In genomic region chr7:123612024-123612423, GRCh38 we compare ENCODE assay signal across 2 cellular contexts.
TF ChIP-seq lines count a peak whose summit lies in the region.

No MANE protein-coding gene starts in this region.

TF ChIP-seq in K562, 482 proteins besides CTCF, POLR2A, EP300 and RAD21 (continues in another document):
- TF ChIP-seq SPI1 (IDR thresholded peaks at IDR 0.05; ENCODE audit: borderline replicate concordance, low read depth, low read length) (no peak), RCOR1 (IDR thresholded peaks at IDR 0.05; ENCODE audit: borderline replicate concordance in 1 of 2, low read depth in 2 of 2, low read length in 2 of 2) (peak in 1 of 2 experiments; percentile 54; a peak in 1 of 4 replicates), STAT6 (CRISPR knock-in tag; IDR thresholded peaks at IDR 0.05) (no peak), POLR3G (IDR thresholded peaks at IDR 0.05; ENCODE audit: extremely low read depth, insufficient read length, insufficient replicate concordance) (no peak), YBX1 (IDR thresholded peaks at IDR 0.05) (no peak), HMBOX1 (IDR thresholded peaks at IDR 0.05) (peak; percentile 90), EP400 (IDR thresholded peaks at IDR 0.05) (no peak), ETV1 (tag; conservative IDR thresholded peaks at IDR 0.05; ENCODE audit: low read depth) (0 out of 2 replicates have a peak, but pooled peaks have one; percentile 25), PREB (CRISPR knock-in tag; IDR thresholded peaks at IDR 0.05) (no peak), ZNF444 (CRISPR knock-in tag; IDR thresholded peaks at IDR 0.05) (no peak), SNAPC5 (CRISPR knock-in tag; IDR thresholded peaks at IDR 0.05) (no peak), MAFK (IDR thresholded peaks at IDR 0.05; ENCODE audit: low read length) (peak; percentile 14; the same call in 1 of the 2 replicates), ZEB2 (IDR thresholded peaks at IDR 0.05) (no peak), TRIM28 (IDR thresholded peaks at IDR 0.05) (no peak), ZC3H8 (IDR thresholded peaks at IDR 0.05) (no peak), ZNF184 (CRISPR knock-in tag; IDR thresholded peaks at IDR 0.05) (no peak), PBX2 (CRISPR knock-in tag; IDR thresholded peaks at IDR 0.05; ENCODE audit: low read depth) (no peak), PBX2 (tag; conservative IDR thresholded peaks at IDR 0.05; ENCODE audit: low read depth) (0 out of 2 replicates have a peak, but pooled peaks have one; percentile 11), EZH2 (IDR thresholded peaks at IDR 0.05; ENCODE audit: borderline replicate concordance, low read depth, low read length) (no peak), EHMT2 (IDR thresholded peaks at IDR 0.05) (no peak), KLF1 (tag; IDR thresholded peaks at IDR 0.05) (no peak), PTRF (tag; IDR thresholded peaks at IDR 0.05) (no peak), ELF2 (CRISPR knock-in tag; IDR thresholded peaks at IDR 0.05) (0 out of 2 replicates have a peak, but pooled peaks have one; percentile 26), PCBP2 (IDR thresholded peaks at IDR 0.05; ENCODE audit: low read depth, low read length, poor library complexity, severe bottlenecking) (no peak)

TF ChIP-seq in WTC11, 78 proteins besides CTCF, POLR2A, EP300 and RAD21:
- TF ChIP-seq NR1H2 (CRISPR knock-in tag; IDR thresholded peaks at IDR 0.05) (no peak), ZNF532 (CRISPR knock-in tag; IDR thresholded peaks at IDR 0.05; ENCODE audit: borderline replicate concordance) (no peak), MXD4 (CRISPR knock-in tag; IDR thresholded peaks at IDR 0.05; ENCODE audit: borderline replicate concordance) (no peak), MYBL2 (CRISPR knock-in tag; IDR thresholded peaks at IDR 0.05) (no peak), TEAD1 (CRISPR knock-in tag; IDR thresholded peaks at IDR 0.05) (no peak), PREB (CRISPR knock-in tag; IDR thresholded peaks at IDR 0.05; ENCODE audit: borderline replicate concordance) (no peak), ZNF317 (CRISPR knock-in tag; IDR thresholded peaks at IDR 0.05; ENCODE audit: borderline replicate concordance, low read depth) (no peak), NR3C1 (CRISPR knock-in tag; conservative IDR thresholded peaks at IDR 0.05; ENCODE audit: low read depth) (no peak), GABPB1 (CRISPR knock-in tag; IDR thresholded peaks at IDR 0.05) (no peak), KAT7 (CRISPR knock-in tag; IDR thresholded peaks at IDR 0.05; ENCODE audit: borderline replicate concordance) (no peak), NFYB (CRISPR knock-in tag; conservative IDR thresholded peaks at IDR 0.05; ENCODE audit: low read depth) (no peak), EMX1 (CRISPR knock-in tag; IDR thresholded peaks at IDR 0.05) (no peak), CBFB (CRISPR knock-in tag; IDR thresholded peaks at IDR 0.05; ENCODE audit: low read depth) (no peak), ZNF232 (CRISPR knock-in tag; IDR thresholded peaks at IDR 0.05) (no peak), GRHL2 (CRISPR knock-in tag; IDR thresholded peaks at IDR 0.05; ENCODE audit: insufficient replicate concordance, severe bottlenecking) (no peak), FOXP4 (CRISPR knock-in tag; IDR thresholded peaks at IDR 0.05) (no peak)
